ENCODE assay signal across 11 cellular contexts in the genomic region with DNA sequence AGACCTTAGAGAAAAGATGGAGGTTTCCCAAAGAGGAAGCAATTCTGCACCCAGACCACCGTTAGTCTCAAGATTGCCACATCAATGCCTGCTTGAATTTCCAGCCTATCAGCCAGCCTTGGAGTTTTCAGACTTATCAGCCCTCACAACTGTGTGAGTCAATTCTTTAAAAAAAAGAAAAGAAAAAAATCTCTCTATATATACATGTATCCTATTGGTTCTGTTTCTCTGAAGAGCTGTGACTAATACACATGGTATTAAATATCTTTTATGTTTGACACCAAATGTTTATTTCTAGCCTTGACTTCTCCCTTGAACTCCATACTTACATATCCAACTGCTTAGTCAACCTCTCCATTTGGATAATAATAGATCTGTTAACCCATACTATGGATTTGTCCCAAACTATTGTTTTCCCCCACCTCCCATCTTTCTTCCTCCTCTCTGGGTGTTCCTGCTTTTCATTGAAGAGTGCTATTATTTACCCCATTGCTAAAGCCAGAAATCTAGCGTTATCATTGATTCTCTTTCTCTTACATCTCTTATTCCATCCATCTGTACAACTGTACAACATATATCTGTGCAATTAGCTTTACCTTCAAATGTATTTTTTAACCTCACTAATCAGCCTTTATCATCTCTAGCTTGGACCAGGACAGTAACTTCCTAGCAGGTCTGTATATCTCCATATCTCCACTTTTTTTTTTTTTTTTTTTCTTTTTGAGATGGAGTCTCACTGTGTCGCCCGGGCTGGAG. TPM values are rescaled to one million over a fixed set of nuclear protein-coding genes. Genes with fewer than 3 reads are reported as not detected.
A peak's percentile ranks its signal among the peaks of the same experiment; 100 is the strongest.
DNase-seq lines count a peak whose midpoint lies in the region; ATAC-seq and TF ChIP-seq lines count a peak whose summit lies in the region.
"Had no signal": no experiment of that assay in that cellular context is flagged by ENCODE, and none has a peak within 500 bp of the region (broad histone marks: within the 10 kb centered on the region; RNA-seq: fewer than 3 reads in every experiment).

No MANE protein-coding gene starts in this region.

- H3K4me3 Mint-ChIP-seq in osteocyte (ENCODE audit: unreplicated experiment): no peak overlapping the region
- H3K4me3 Mint-ChIP-seq: central memory CD8-positive, alpha-beta T cell had no signal

- H4K5ac ChIP-seq in mesendoderm (ENCODE audit: low read length): no peak overlapping the region

- no peak for TF ChIP-seq POLR2A in NB4 (IDR thresholded peaks at IDR 0.05; ENCODE audit: extremely low read depth, insufficient read length)

- no peak overlapping the region for H2BK5ac ChIP-seq in mesendoderm (ENCODE audit: low read length)

- H3K36me3 Mint-ChIP-seq in osteocyte (ENCODE audit: unreplicated experiment): no peaks in the 10 kb centered on the region

- no peaks in the 10 kb centered on the region for H3K9me3 Mint-ChIP-seq in osteocyte (ENCODE audit: unreplicated experiment)
- H3K9me3 Mint-ChIP-seq: central memory CD8-positive, alpha-beta T cell had no signal

- H2AK5ac ChIP-seq in mesendoderm (ENCODE audit: low read length): no peak overlapping the region

- H3K4me2 ChIP-seq in mesendoderm (ENCODE audit: low read length): no peak overlapping the region

- no peak overlapping the region for H3K4me3 ChIP-seq in NB4 (ENCODE audit: low read depth, low read length)
- H3K4me3 ChIP-seq in brain microvascular endothelial cell (ENCODE audit: low read depth, low read length): no peak overlapping the region
- no peak overlapping the region for H3K4me3 ChIP-seq in SJCRH30
- no peak overlapping the region for H3K4me3 ChIP-seq in mesendoderm (ENCODE audit: low read length)

- DNase-seq in EL (peak; percentile 93), NB4 (ENCODE audit: low read depth) (peak; percentile 85), brain microvascular endothelial cell (peak; percentile 87), osteocyte (ENCODE audit: extremely low spot score, unreplicated experiment) (no peak), SJCRH30 (no peak), NCI-H1417 (lab: John Stamatoyannopoulos, UW) (no peak), mesendoderm (no peak)
- DNase-seq: NCI-H510A treated with DMSO at 0.1 percent for 48 hours; stimulated activated CD4-positive, alpha-beta T cell treated with anti-CD3 and anti-CD28 coated beads, Interleukin-12 subunit alpha, Interleukin-12 subunit beta, amount 100 ng/mL, for 4 hours had no signal

- no peak overlapping the region for H3K9ac ChIP-seq in mesendoderm (ENCODE audit: low read length)

- no peak for ATAC-seq in HG03354 (IDR thresholded peaks at IDR 0.05; ENCODE audit: poor library complexity, severe bottlenecking, unreplicated experiment)

- H3K18ac ChIP-seq in mesendoderm (ENCODE audit: low read length): no peak overlapping the region

- H3K27me3 ChIP-seq in brain microvascular endothelial cell (replicated peaks) (no peaks in the 10 kb centered on the region), SJCRH30 (no peaks in the 10 kb centered on the region), mesendoderm (ENCODE audit: insufficient read depth, low read length, poor library complexity) (no peaks in the 10 kb centered on the region)

- H3K27ac Mint-ChIP-seq in osteocyte (ENCODE audit: unreplicated experiment): peak overlapping the region; percentile 43

- H3K23ac ChIP-seq in mesendoderm (ENCODE audit: low read length): no peak overlapping the region

- no peak overlapping the region for H2BK15ac ChIP-seq in mesendoderm (replicated peaks; ENCODE audit: low read depth)

- TF ChIP-seq CTCF in NB4 (IDR thresholded peaks at IDR 0.05; ENCODE audit: low read depth, low read length) (no peak), brain microvascular endothelial cell (IDR thresholded peaks at IDR 0.05; ENCODE audit: low read depth, low read length, missing control alignments) (no peak), osteocyte (IDR thresholded peaks at IDR 0.05) (no peak)

- H3K79me2 ChIP-seq in mesendoderm (ENCODE audit: control insufficient read depth, insufficient read depth, low read length): no peaks in the 10 kb centered on the region

- no peaks in the 10 kb centered on the region for H3K9me3 ChIP-seq in SJCRH30 (replicated peaks)

- WGBS in mesendoderm (ENCODE audit: extremely low coverage, insufficient coverage, low lambda C conversion rate): no CpG with 5 or more reads among the region's 4 CpGs

- H3K56ac ChIP-seq in mesendoderm (ENCODE audit: low read length): no peak overlapping the region

- no peak overlapping the region for H3K4ac ChIP-seq in mesendoderm (ENCODE audit: low read depth, low read length)

- no peak overlapping the region for H4K8ac ChIP-seq in mesendoderm (ENCODE audit: low read depth, low read length)

- peaks cover 27% of the 10 kb centered on the region for H3K4me1 Mint-ChIP-seq in osteocyte (ENCODE audit: unreplicated experiment)

- no peaks in the 10 kb centered on the region for H3K79me1 ChIP-seq in mesendoderm (ENCODE audit: low read length)

- in situ Hi-C loops in brain microvascular endothelial cell (cut with HindIII; ENCODE audit: low pct_ligation_motif_present, low sequenced_read_pairs): no loop called here

- H3K4me1 ChIP-seq in SJCRH30 (peaks cover 5% of the 10 kb centered on the region; the same call in 1 of the 2 replicates), mesendoderm (ENCODE audit: control insufficient read depth, low read depth, low read length) (no peaks in the 10 kb centered on the region)

- H3K27ac ChIP-seq in brain microvascular endothelial cell (peak overlapping the region; percentile 92), SJCRH30 (no peak overlapping the region), mesendoderm (ENCODE audit: low read depth, low read length) (no peak overlapping the region)

- H3K36me3 ChIP-seq in brain microvascular endothelial cell (replicated peaks) (no peaks in the 10 kb centered on the region), SJCRH30 (no peaks in the 10 kb centered on the region), mesendoderm (ENCODE audit: control insufficient read depth, insufficient read depth, low read length) (no peaks in the 10 kb centered on the region)

- no peak overlapping the region for H2BK120ac ChIP-seq in mesendoderm (ENCODE audit: low read depth, low read length)

- H3K27me3 Mint-ChIP-seq in osteocyte (ENCODE audit: unreplicated experiment): no peaks in the 10 kb centered on the region

RNA-seq across cellular contexts. Expression of a gene that starts 22.7 kb away (rescaled TPM):
- total RNA-seq in osteocyte: 2.8 and 3.7 TPM in 2 replicates
- 0.48 and 0.63 TPM in 2 replicates for total RNA-seq in SJCRH30 (2014; rRNA removed; shearing (Covaris generic))
- polyA plus RNA-seq in mesendoderm (2013, experiment 1 of 2): 0.69 TPM
- polyA plus RNA-seq in mesendoderm (2013, experiment 2 of 2): 0.66 TPM

Comparison
In these comparisons a context has a peak if more than half of its experiments do, and no peak if none do; other contexts are left out.
1. DNase-seq: peak in EL (single experiment), NB4 (single experiment) and brain microvascular endothelial cell (single experiment); none in osteocyte (single experiment), SJCRH30 (0 of 2), NCI-H1417 (0 of 3) and mesendoderm (single experiment).